In the genomic region with DNA sequence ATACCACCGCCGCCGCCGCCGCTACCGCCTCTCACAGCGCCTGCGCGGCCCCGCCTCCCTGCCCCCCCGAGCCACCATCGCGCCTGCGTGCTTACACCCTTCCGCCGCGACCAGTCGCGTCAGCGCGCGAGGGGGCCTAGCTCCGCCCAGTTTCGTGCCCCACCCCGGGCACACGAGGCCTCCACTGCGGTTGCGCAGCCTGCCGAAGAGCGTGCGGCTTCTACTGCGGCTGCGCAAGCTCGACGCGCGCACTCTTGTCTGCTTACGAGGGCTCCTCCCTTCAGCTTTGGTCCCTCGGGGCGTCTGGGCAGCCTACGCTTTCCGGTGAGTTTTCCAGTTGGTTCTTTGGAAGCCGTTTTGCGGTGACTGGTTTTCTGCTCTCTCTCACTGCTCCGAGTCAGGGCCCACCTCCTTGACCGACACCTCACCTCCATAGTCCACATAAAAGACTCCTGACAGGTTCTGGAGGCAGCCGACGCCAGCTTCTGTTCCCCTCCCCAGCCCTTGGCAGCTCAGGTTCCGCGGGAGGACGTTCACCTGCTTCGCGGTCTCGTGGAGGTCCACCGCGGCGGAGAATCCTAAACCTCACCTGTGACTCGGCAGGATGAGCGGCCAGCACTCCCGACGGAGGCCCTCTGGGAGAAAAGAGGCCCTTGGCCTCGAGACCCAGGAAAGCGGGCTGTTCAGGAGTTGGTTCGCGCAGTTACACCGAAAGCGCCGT, we compare ENCODE assay signal across 8 cellular contexts. TPM values are rescaled to one million over a fixed set of nuclear protein-coding genes. Genes with fewer than 3 reads are reported as not detected.
DNase-seq lines count a peak whose midpoint lies in the region; ATAC-seq, FAIRE-seq and TF ChIP-seq lines count a peak whose summit lies in the region.

A gene (minus strand): TSS at position 35 of the 721 bp plus-strand sequence. CDS start 65 bp downstream, outside the sequence.

- peak; percentile 51 for FAIRE-seq in RCC 7860 (lab: Jason Lieb, UNC)

- H3K9me3 Mint-ChIP-seq in activated T-cell treated with anti-CD3 and anti-CD28 coated beads, Interleukin-2, amount 50 U/mL, for 72 hours, result no peaks in the 10 kb centered on the region

- no peaks in the 10 kb centered on the region for H3K27me3 Mint-ChIP-seq in activated T-cell treated with anti-CD3 and anti-CD28 coated beads, Interleukin-2, amount 50 U/mL, for 72 hours (ENCODE audit: low read depth)

- peak within 1 kb of the TSS; percentile 44 for H3K27ac ChIP-seq in Karpas-422 (ENCODE audit: low read length)
- peak within 1 kb of the TSS; percentile 93 to 99 (median 98) for H3K27ac ChIP-seq in esophagus muscularis mucosa (replicated peaks in 1 of 4)
- peak within 1 kb of the TSS; percentile 97 for H3K27ac ChIP-seq in muscle layer of duodenum (ENCODE audit: low read length)

- no peaks in the 10 kb centered on the region for H3K9me2 ChIP-seq in Karpas-422 (replicated peaks; ENCODE audit: insufficient read depth, low read length)

- H3K4me1 ChIP-seq in Karpas-422 (ENCODE audit: low read length) (peaks cover 49% of the 10 kb centered on the region), esophagus muscularis mucosa (peaks cover 44 to 58% (median 56%) of the 10 kb centered on the region in 4 donors), muscle layer of duodenum (ENCODE audit: control insufficient read depth in 1 of 2, insufficient read depth in 2 of 2, low read length in 2 of 2) (peaks cover 19 to 41% of the 10 kb centered on the region in 2 donors)

- peaks cover 39% of the 10 kb centered on the region for H4K20me1 ChIP-seq in Karpas-422 (ENCODE audit: insufficient read depth, low read depth, low read length)

- peak in 1 of 3 experiments; percentile 21 for TF ChIP-seq CTCF in esophagus muscularis mucosa (IDR thresholded peaks at IDR 0.05)

- H3K9me3 ChIP-seq in Karpas-422 (ENCODE audit: low read length), result no peaks in the 10 kb centered on the region
- H3K9me3 ChIP-seq in esophagus muscularis mucosa, result no peaks in the 10 kb centered on the region
- H3K9me3 ChIP-seq in muscle layer of duodenum (ENCODE audit: control insufficient read depth in 1 of 2, low read length in 2 of 2), result no peaks in the 10 kb centered on the region

- H3K79me2 ChIP-seq in Karpas-422 (ENCODE audit: low read length), result peaks cover 65% of the 10 kb centered on the region

- H3K4me3 Mint-ChIP-seq in activated T-cell treated with anti-CD3 and anti-CD28 coated beads, Interleukin-2, amount 50 U/mL, for 72 hours, result peak within 1 kb of the TSS; percentile 83 to 97

- peak within 1 kb of the TSS; percentile 77 for H3K4me3 ChIP-seq in Karpas-422 (ENCODE audit: low read length)
- peak within 1 kb of the TSS; percentile 83 to 98 (median 95) for H3K4me3 ChIP-seq in esophagus muscularis mucosa
- H3K4me3 ChIP-seq in muscle layer of duodenum (ENCODE audit: low read depth in 1 of 2, low read length in 2 of 2), result peak within 1 kb of the TSS; percentile 77 to 80

- 0% methylated on average over 46 of the region's 68 CpGs for WGBS in esophagus muscularis mucosa

- DNase-seq in DMS79 treated with DMSO at 0.1 percent for 48 hours (lab: John Stamatoyannopoulos, UW), result peak; percentile 82
- DNase-seq in Karpas-422, result peak; percentile 99
- DNase-seq in RCC 7860 (ENCODE audit: low spot score), result peak; percentile 94
- peak; percentile 98 to 99 for DNase-seq in activated T-cell treated with anti-CD3 and anti-CD28 coated beads, Interleukin-2, amount 50 U/mL, for 72 hours
- DNase-seq in esophagus muscularis mucosa (ENCODE audit: extremely low spot score), result peak; percentile 99
- peak; percentile 97 for DNase-seq in stimulated activated CD8-positive, alpha-beta memory T cell treated with anti-CD3 and anti-CD28 coated beads, Interleukin-7, amount 100 ng/mL, for 24 hours (ENCODE audit: low read depth)

- H3K27me3 ChIP-seq in Karpas-422 (ENCODE audit: low read length), result no peaks in the 10 kb centered on the region
- no peaks in the 10 kb centered on the region for H3K27me3 ChIP-seq in esophagus muscularis mucosa
- H3K27me3 ChIP-seq in muscle layer of duodenum (ENCODE audit: low read depth, low read length), result no peaks in the 10 kb centered on the region

- TF ChIP-seq EP300 in esophagus muscularis mucosa (IDR thresholded peaks at IDR 0.05), result no peak

- H3K27ac Mint-ChIP-seq in activated T-cell treated with anti-CD3 and anti-CD28 coated beads, Interleukin-2, amount 50 U/mL, for 72 hours, result peak within 1 kb of the TSS; percentile 98

- intact Hi-C loops in esophagus muscularis mucosa (cut with DNase I), result loop anchor here (5.0 kb wide), 1 partner anchor 37 kb away; no protein-coding TSS in a partner anchor

- peak within 1 kb of the TSS; percentile 85 for H2AFZ ChIP-seq in Karpas-422 (ENCODE audit: low read length)

- peak within 1 kb of the TSS; percentile 92 for H3K9ac ChIP-seq in Karpas-422 (ENCODE audit: low read length)

- TF ChIP-seq POLR2A in esophagus muscularis mucosa (IDR thresholded peaks at IDR 0.05; ENCODE audit: low read depth), result peak; percentile 53

- peaks cover 73% of the 10 kb centered on the region for H3K4me1 Mint-ChIP-seq in activated T-cell treated with anti-CD3 and anti-CD28 coated beads, Interleukin-2, amount 50 U/mL, for 72 hours (ENCODE audit: low read depth)

- peak within 1 kb of the TSS; percentile 96 for H3K4me2 ChIP-seq in Karpas-422 (ENCODE audit: low read depth, low read length, poor library complexity, severe bottlenecking)

- peaks cover 11% of the 10 kb centered on the region; the same call in 1 of the 2 replicates for H3K36me3 ChIP-seq in Karpas-422 (ENCODE audit: insufficient read depth, low read length)
- no peaks in the 10 kb centered on the region for H3K36me3 ChIP-seq in esophagus muscularis mucosa
- peaks cover 0 to 7% of the 10 kb centered on the region in 2 donors for H3K36me3 ChIP-seq in muscle layer of duodenum (ENCODE audit: control insufficient read depth in 1 of 2, insufficient read depth in 2 of 2, low read length in 2 of 2)

- peaks cover 8 to 16% of the 10 kb centered on the region in 2 donors for H3K36me3 Mint-ChIP-seq in activated T-cell treated with anti-CD3 and anti-CD28 coated beads, Interleukin-2, amount 50 U/mL, for 72 hours (ENCODE audit: insufficient read depth in 2 of 2)

- peak; percentile 75 for ATAC-seq in GM21825 (IDR thresholded peaks at IDR 0.05; ENCODE audit: unreplicated experiment)
- peak; percentile 87 for ATAC-seq in activated T-cell treated with anti-CD3 and anti-CD28 coated beads, Interleukin-2, amount 50 U/mL, for 72 hours (replicated peaks in 1 of 2)

RNA-seq across cellular contexts. Expression of the gene that starts here (rescaled TPM):
- total RNA-seq in Karpas-422 (2014; rRNA removed; shearing (Covaris generic); ENCODE audit: low replicate concordance), result 14.1 and 23.8 TPM in 2 replicates
- total RNA-seq in activated T-cell treated with anti-CD3 and anti-CD28 coated beads, Interleukin-2, amount 50 U/mL, for 72 hours, result 100 to 1,000 TPM in 1 of 2 donors, 10 to 100 TPM in 1; 97.2 to 102 TPM
- 10 to 100 TPM; 70.3 to 99.7 (median 89.3) TPM for total RNA-seq in esophagus muscularis mucosa

Comparison
In these comparisons a context has a peak if more than half of its experiments do, and no peak if none do; other contexts are left out.
1. Peak in every context shown above with its lines: DNase-seq, ATAC-seq, H3K4me3 ChIP-seq and H3K27ac ChIP-seq.
2. H3K27ac ChIP-seq: peak in every context shown above with its lines; median percentile 98 in esophagus muscularis mucosa; 97 in muscle layer of duodenum; 44 in Karpas-422.